ENCODE assay signal across 18 cellular contexts in the genomic region with DNA sequence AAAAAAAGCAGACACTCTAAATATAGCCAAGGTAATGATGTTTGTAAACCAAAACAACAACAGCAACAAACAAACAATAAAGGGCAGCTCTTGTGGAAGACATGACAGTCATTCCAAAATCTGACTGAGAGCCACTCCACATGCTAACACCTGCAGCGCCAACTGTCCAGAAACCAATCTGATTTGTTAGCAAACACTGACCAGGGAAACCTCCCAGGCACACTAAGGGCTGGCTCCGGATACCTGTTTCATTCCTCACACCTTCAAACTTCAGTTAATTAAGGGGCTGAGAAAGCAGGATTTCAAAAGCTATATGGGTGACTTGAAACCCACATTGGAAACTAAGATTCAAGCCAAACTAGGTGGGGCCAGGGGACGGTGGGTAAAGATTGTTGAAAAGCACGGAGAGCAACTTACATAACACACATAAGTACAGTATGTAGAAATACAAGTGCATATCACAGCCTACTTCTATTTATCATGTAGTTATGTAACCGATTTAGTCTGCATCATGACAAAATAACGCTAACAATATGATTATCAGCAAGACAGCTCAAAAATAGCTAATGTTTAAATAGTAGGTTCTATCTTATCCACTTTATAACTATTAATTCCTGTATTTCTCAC.
DNase-seq lines count a peak whose midpoint lies in the region; ATAC-seq, FAIRE-seq and TF ChIP-seq lines count a peak whose summit lies in the region.
"Had no signal": no experiment of that assay in that cellular context is flagged by ENCODE, and none has a peak within 500 bp of the region (broad histone marks: within the 10 kb centered on the region; RNA-seq: fewer than 3 reads in every experiment).

No MANE protein-coding gene starts in this region.

- H3K4me1 Mint-ChIP-seq in chondrocyte (ENCODE audit: low read depth): peaks cover 69% of the 10 kb centered on the region
- H3K4me1 Mint-ChIP-seq: B cell had no signal

- in situ Hi-C loops in GM23248 (cut with MboI): no loop called here

- no peaks in the 10 kb centered on the region for H3K9me2 ChIP-seq in GM23248 (ENCODE audit: insufficient read depth)

- H3K4me3 Mint-ChIP-seq in chondrocyte (ENCODE audit: unreplicated experiment): no peak overlapping the region
- H3K4me3 Mint-ChIP-seq: B cell; CD4-positive, alpha-beta T cell had no signal

- H3K36me3 ChIP-seq in GM23248 (ENCODE audit: low read depth) (no peaks in the 10 kb centered on the region), lower lobe of right lung (no peaks in the 10 kb centered on the region)
- H3K36me3 ChIP-seq: HAP-1 had no signal

- ATAC-seq in lower lobe of right lung (peak; percentile 43 to 68), GM19395 (IDR thresholded peaks at IDR 0.05; ENCODE audit: unreplicated experiment) (no peak)
- ATAC-seq: GM12878 had no signal

- H3K27ac Mint-ChIP-seq in chondrocyte (ENCODE audit: unreplicated experiment): peak overlapping the region; percentile 67
- H3K27ac Mint-ChIP-seq: B cell; CD4-positive, alpha-beta T cell had no signal

- WGBS in GM23248 (ENCODE audit: low coverage in 1 of 2, low lambda C conversion rate in 2 of 2, missing lambda C conversion rate in 2 of 2), 2 experiments: 94 to 98% methylated on average over 6 of the region's 6 CpGs

- no peak for DNase-seq in GM23248
- DNase-seq in HTR-8/SVneo (ENCODE audit: insufficient read length, low spot score): no peak
- DNase-seq in chondrocyte (ENCODE audit: low spot score): no peak
- no peak for DNase-seq in lower lobe of right lung
- no peak for DNase-seq in iPS-NIHi11 (ENCODE audit: low spot score)
- no peak for DNase-seq in pons (ENCODE audit: low spot score)
- no peak for DNase-seq in GM12891 (ENCODE audit: insufficient read length, low spot score)
- DNase-seq: C1 segment of cervical spinal cord; Calu3; CD4-positive, alpha-beta T cell; DMS 273 treated with DMSO at 0.1 percent for 48 hours; DMS79 had no signal

- H3K9me3 ChIP-seq in GM23248 (ENCODE audit: low read depth): no peaks in the 10 kb centered on the region
- no peaks in the 10 kb centered on the region for H3K9me3 ChIP-seq in lower lobe of right lung
- H3K9me3 ChIP-seq: HAP-1 had no signal

- peaks cover 4% of the 10 kb centered on the region for H3K36me3 Mint-ChIP-seq in chondrocyte (ENCODE audit: low read depth)

- H3K9me3 Mint-ChIP-seq in chondrocyte (ENCODE audit: low read depth): peaks cover 4% of the 10 kb centered on the region
- H3K9me3 Mint-ChIP-seq: CD4-positive, alpha-beta T cell had no signal

- H3K4me2 ChIP-seq in GM23248 (ENCODE audit: unreplicated experiment): peak overlapping the region; percentile 48

- H2AFZ ChIP-seq in GM23248: no peak overlapping the region

- no peak for TF ChIP-seq CTCF in chondrocyte (IDR thresholded peaks at IDR 0.05)
- no peak for TF ChIP-seq CTCF in lower lobe of right lung (IDR thresholded peaks at IDR 0.05)

- H3K79me2 ChIP-seq in GM23248 (ENCODE audit: insufficient read depth): peaks cover 13% of the 10 kb centered on the region; the same call in 1 of the 2 replicates

- H3K4me3 ChIP-seq in GM23248: no peak overlapping the region
- H3K4me3 ChIP-seq in lower lobe of right lung: no peak overlapping the region
- H3K4me3 ChIP-seq: GM12878, HAP-1 had no signal

- H3K27ac ChIP-seq in GM23248 (no peak overlapping the region), lower lobe of right lung (no peak overlapping the region)

- H3K9ac ChIP-seq in GM23248: no peak overlapping the region

- no peaks in the 10 kb centered on the region for H3K27me3 Mint-ChIP-seq in chondrocyte (ENCODE audit: low read depth)
- H3K27me3 Mint-ChIP-seq: B cell; CD4-positive, alpha-beta T cell had no signal

- H3K27me3 ChIP-seq in GM23248 (replicated peaks; ENCODE audit: insufficient read depth) (no peaks in the 10 kb centered on the region), lower lobe of right lung (ENCODE audit: low read depth) (no peaks in the 10 kb centered on the region)

- H3K4me1 ChIP-seq in GM23248 (ENCODE audit: insufficient read depth): peaks cover 38% of the 10 kb centered on the region
- no peaks in the 10 kb centered on the region for H3K4me1 ChIP-seq in lower lobe of right lung
- H3K4me1 ChIP-seq: HAP-1 had no signal

- H4K20me1 ChIP-seq in GM23248 (ENCODE audit: insufficient read depth): no peaks in the 10 kb centered on the region

- peaks cover 28% of the 10 kb centered on the region for H3F3A ChIP-seq in GM23248 (ENCODE audit: insufficient read depth)

- intact Hi-C loops in lower lobe of right lung (cut with DNase I): no loop called here

- no peak for TF ChIP-seq POLR2A in GM12891 (IDR thresholded peaks at IDR 0.05; ENCODE audit: low read depth, low read length)

- peak; percentile 80 for FAIRE-seq in HTR-8/SVneo (lab: Jason Lieb, UNC)
- FAIRE-seq in GM12891 (lab: Jason Lieb, UNC): no peak
- FAIRE-seq: A204.1, GM12878, H1 had no signal

TF ChIP-seq in GM12891, 5 proteins besides CTCF, POLR2A, EP300 and RAD21:
- TF ChIP-seq SPI1 (IDR thresholded peaks at IDR 0.05; ENCODE audit: low read depth, low read length) (no peak), TAF1 (IDR thresholded peaks at IDR 0.05; ENCODE audit: low read depth, low read length) (no peak), PAX5 (IDR thresholded peaks at IDR 0.05; ENCODE audit: insufficient read depth, low read length, severe bottlenecking) (no peak), POU2F2 (IDR thresholded peaks at IDR 0.05; ENCODE audit: low read depth, low read length) (no peak), POLR2AphosphoS5 (IDR thresholded peaks at IDR 0.05; ENCODE audit: low read depth, low read length) (no peak)
